ENCODE assay signal across 16 cellular contexts in genomic region chr3:113758389-113759029, GRCh38. TPM values are rescaled to one million over a fixed set of nuclear protein-coding genes. Genes with fewer than 3 reads are reported as not detected.
DNase-seq lines count a peak whose midpoint lies in the region; ATAC-seq and TF ChIP-seq lines count a peak whose summit lies in the region.
"Had no signal": no experiment of that assay in that cellular context is flagged by ENCODE, and none has a peak within 500 bp of the region (broad histone marks: within the 10 kb centered on the region; RNA-seq: fewer than 3 reads in every experiment).

No MANE protein-coding gene starts in this region.

- H3K27ac ChIP-seq in SK-N-SH (ENCODE audit: low read depth in 2 of 2, low read length in 1 of 2), result no peak overlapping the region
- H3K27ac ChIP-seq: 22Rv1, SJCRH30, tibial nerve had no signal

- POLR2A ChIA-PET in SK-N-SH (lab: Yijun Ruan, JAX), result no interaction called here

- DNase-seq in SK-N-SH (no peak), M059J (ENCODE audit: low read depth) (peak; percentile 90), fibroblast of mammary gland (ENCODE audit: low read depth) (peak; percentile 70), renal cortical epithelial cell (ENCODE audit: low read depth) (peak; percentile 89), UCSD-AML1 (lab: John Stamatoyannopoulos, UW; ENCODE audit: unreplicated experiment) (no peak)
- DNase-seq in stimulated activated CD8-positive, alpha-beta memory T cell treated with anti-CD3 and anti-CD28 coated beads, Interleukin-4, amount 100 ng/mL, for 48 hours, result no peak
- DNase-seq: activated CD4-positive, alpha-beta T cell treated with anti-CD3 and anti-CD28 coated beads, Interleukin-2, amount 50 U/mL, for 48 hours; CD8-positive, alpha-beta memory T cell; GF-D8; NCI-H1436; NCI-H345; SJCRH30 had no signal

- TF ChIP-seq RAD21 in SK-N-SH (IDR thresholded peaks at IDR 0.05; ENCODE audit: low read length), result no peak

- CTCF ChIA-PET in SK-N-SH (lab: Yijun Ruan, JAX), result interaction anchor here (1.1 kb wide), 1 partner anchor 14 kb away, joined by 3 read pairs; no protein-coding TSS in a partner anchor

- H3K36me3 ChIP-seq in SK-N-SH (replicated peaks in 1 of 2; ENCODE audit: control insufficient read depth in 1 of 2, insufficient read depth in 2 of 2, low read length in 1 of 2), result peaks cover 0 to 6% of the 10 kb centered on the region in 2 experiments

- H3K9me2 ChIP-seq in SK-N-SH, result no peaks in the 10 kb centered on the region

- no peaks in the 10 kb centered on the region for H3K9me3 ChIP-seq in SK-N-SH
- H3K9me3 ChIP-seq: SJCRH30 had no signal

- H3F3A ChIP-seq in SK-N-SH (replicated peaks; ENCODE audit: insufficient read depth), result peaks cover 9% of the 10 kb centered on the region

- H3K79me2 ChIP-seq in SK-N-SH (ENCODE audit: insufficient read depth), result peaks cover 20% of the 10 kb centered on the region

- H3K4me3 ChIP-seq in SK-N-SH (ENCODE audit: low read depth in 2 of 2, low read length in 1 of 2), result no peak overlapping the region
- no peak overlapping the region for H3K4me3 ChIP-seq in fibroblast of mammary gland (ENCODE audit: control insufficient read depth, low read depth, low read length)
- H3K4me3 ChIP-seq: SJCRH30, tibial nerve had no signal

- ATAC-seq in SK-N-SH treated with all-trans-retinoic acid at 6 μM for 48 hours (no peak), HG02852 (IDR thresholded peaks at IDR 0.05; ENCODE audit: unreplicated experiment) (no peak)

- no peaks in the 10 kb centered on the region for H4K20me1 ChIP-seq in SK-N-SH (ENCODE audit: insufficient read depth)

- H2AFZ ChIP-seq in SK-N-SH (ENCODE audit: low read depth), result no peak overlapping the region

- WGBS in SK-N-SH (ENCODE audit: low lambda C conversion rate), result 98% methylated on average over 1 of the region's 1 CpG

- H3K4me2 ChIP-seq in SK-N-SH, result no peak overlapping the region

- H3K9ac ChIP-seq in SK-N-SH, result no peak overlapping the region

- TF ChIP-seq EP300 in SK-N-SH (IDR thresholded peaks at IDR 0.05; ENCODE audit: borderline replicate concordance in 1 of 2, low read depth in 1 of 2, low read length in 1 of 2), result no peak

- no peaks in the 10 kb centered on the region for H3K4me1 ChIP-seq in SK-N-SH (ENCODE audit: control insufficient read depth in 1 of 2, insufficient read depth in 2 of 2, low read depth in 1 of 2, low read length in 1 of 2)
- H3K4me1 ChIP-seq: SJCRH30 had no signal

- TF ChIP-seq CTCF in SK-N-SH (IDR thresholded peaks at IDR 0.05), result no peak
- no peak for TF ChIP-seq CTCF in fibroblast of mammary gland (conservative IDR thresholded peaks at IDR 0.05; ENCODE audit: control insufficient read depth, insufficient read depth, low read depth, low read length)

- H3K27me3 ChIP-seq in SK-N-SH (ENCODE audit: insufficient read depth), result no peaks in the 10 kb centered on the region
- H3K27me3 ChIP-seq: SJCRH30, tibial nerve had no signal

TF ChIP-seq in SK-N-SH treated with all-trans-retinoic acid at 6 μM for 48 hours, 23 proteins besides CTCF, POLR2A, EP300 and RAD21:
- peak; percentile 99 for TF ChIP-seq ZNF8 (CRISPR knock-in tag; IDR thresholded peaks at IDR 0.05)
- no peak for TF ChIP-seq SNAI2 (CRISPR knock-in tag; IDR thresholded peaks at IDR 0.05)
TF ChIP-seq in SK-N-SH treated with all-trans-retinoic acid at 6 μM for 48 hours: peak in this region for 1.

TF ChIP-seq in SK-N-SH, 30 proteins besides CTCF, POLR2A, EP300 and RAD21:
- TF ChIP-seq RFX5 (IDR thresholded peaks at IDR 0.05; ENCODE audit: low read length) (no peak), MXI1 (IDR thresholded peaks at IDR 0.05; ENCODE audit: low read depth, low read length) (no peak), JUND (IDR thresholded peaks at IDR 0.05) (no peak), ZBTB33 (IDR thresholded peaks at IDR 0.05; ENCODE audit: borderline replicate concordance, low read depth) (no peak), SIN3A (IDR thresholded peaks at IDR 0.05; ENCODE audit: borderline replicate concordance, low read depth, low read length) (no peak), YY1 (IDR thresholded peaks at IDR 0.05; ENCODE audit: low read depth) (no peak), MEF2A (IDR thresholded peaks at IDR 0.05; ENCODE audit: borderline replicate concordance, low read depth) (no peak), POLR2AphosphoS5 (IDR thresholded peaks at IDR 0.05; ENCODE audit: low read depth, low read length) (no peak)
- TF ChIP-seq, protein P1, sequence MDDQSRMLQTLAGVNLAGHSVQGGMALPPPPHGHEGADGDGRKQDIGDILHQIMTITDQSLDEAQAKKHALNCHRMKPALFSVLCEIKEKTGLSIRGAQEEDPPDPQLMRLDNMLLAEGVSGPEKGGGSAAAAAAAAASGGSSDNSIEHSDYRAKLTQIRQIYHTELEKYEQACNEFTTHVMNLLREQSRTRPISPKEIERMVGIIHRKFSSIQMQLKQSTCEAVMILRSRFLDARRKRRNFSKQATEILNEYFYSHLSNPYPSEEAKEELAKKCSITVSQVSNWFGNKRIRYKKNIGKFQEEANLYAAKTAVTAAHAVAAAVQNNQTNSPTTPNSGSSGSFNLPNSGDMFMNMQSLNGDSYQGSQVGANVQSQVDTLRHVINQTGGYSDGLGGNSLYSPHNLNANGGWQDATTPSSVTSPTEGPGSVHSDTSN (IDR thresholded peaks at IDR 0.05), result no peak
- TF ChIP-seq, protein P2, sequence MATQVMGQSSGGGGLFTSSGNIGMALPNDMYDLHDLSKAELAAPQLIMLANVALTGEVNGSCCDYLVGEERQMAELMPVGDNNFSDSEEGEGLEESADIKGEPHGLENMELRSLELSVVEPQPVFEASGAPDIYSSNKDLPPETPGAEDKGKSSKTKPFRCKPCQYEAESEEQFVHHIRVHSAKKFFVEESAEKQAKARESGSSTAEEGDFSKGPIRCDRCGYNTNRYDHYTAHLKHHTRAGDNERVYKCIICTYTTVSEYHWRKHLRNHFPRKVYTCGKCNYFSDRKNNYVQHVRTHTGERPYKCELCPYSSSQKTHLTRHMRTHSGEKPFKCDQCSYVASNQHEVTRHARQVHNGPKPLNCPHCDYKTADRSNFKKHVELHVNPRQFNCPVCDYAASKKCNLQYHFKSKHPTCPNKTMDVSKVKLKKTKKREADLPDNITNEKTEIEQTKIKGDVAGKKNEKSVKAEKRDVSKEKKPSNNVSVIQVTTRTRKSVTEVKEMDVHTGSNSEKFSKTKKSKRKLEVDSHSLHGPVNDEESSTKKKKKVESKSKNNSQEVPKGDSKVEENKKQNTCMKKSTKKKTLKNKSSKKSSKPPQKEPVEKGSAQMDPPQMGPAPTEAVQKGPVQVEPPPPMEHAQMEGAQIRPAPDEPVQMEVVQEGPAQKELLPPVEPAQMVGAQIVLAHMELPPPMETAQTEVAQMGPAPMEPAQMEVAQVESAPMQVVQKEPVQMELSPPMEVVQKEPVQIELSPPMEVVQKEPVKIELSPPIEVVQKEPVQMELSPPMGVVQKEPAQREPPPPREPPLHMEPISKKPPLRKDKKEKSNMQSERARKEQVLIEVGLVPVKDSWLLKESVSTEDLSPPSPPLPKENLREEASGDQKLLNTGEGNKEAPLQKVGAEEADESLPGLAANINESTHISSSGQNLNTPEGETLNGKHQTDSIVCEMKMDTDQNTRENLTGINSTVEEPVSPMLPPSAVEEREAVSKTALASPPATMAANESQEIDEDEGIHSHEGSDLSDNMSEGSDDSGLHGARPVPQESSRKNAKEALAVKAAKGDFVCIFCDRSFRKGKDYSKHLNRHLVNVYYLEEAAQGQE (IDR thresholded peaks at IDR 0.05; ENCODE audit: low read depth, low read length), result no peak
TF ChIP-seq in SK-N-SH: peak in this region for 0.

RNA-seq across cellular contexts. Expression of gene ATP6V1A, which starts 11.7 kb away (rescaled TPM):
- 12.1 and 16.7 TPM in 2 replicates for polyA plus RNA-seq in SK-N-SH (2012; rRNA removed)
- 18.4 and 18.8 TPM in 2 replicates for polyA plus RNA-seq in SK-N-SH (2012; cell fraction: cytosol; rRNA removed)
- 4.8 and 12.7 TPM in 2 replicates for polyA plus RNA-seq in SK-N-SH (2012; cell fraction: nucleus; rRNA removed)
- total RNA-seq in M059J (2014; rRNA removed; shearing (Covaris generic)), result 93.9 and 115 TPM in 2 replicates
- total RNA-seq in renal cortical epithelial cell, result 118 and 132 TPM in 2 replicates

RNA-seq across cellular contexts. Expression of gene NAA50, which starts 12.5 kb away (rescaled TPM):
- polyA plus RNA-seq in SK-N-SH (2012; rRNA removed), result 39.6 and 79.5 TPM in 2 replicates
- 45.7 and 51.6 TPM in 2 replicates for polyA plus RNA-seq in SK-N-SH (2012; cell fraction: cytosol; rRNA removed)
- polyA plus RNA-seq in SK-N-SH (2012; cell fraction: nucleus; rRNA removed), result 33.1 and 50.0 TPM in 2 replicates
- total RNA-seq in M059J (2014; rRNA removed; shearing (Covaris generic)), result 218 and 303 TPM in 2 replicates
- 139 and 217 TPM in 2 replicates for total RNA-seq in renal cortical epithelial cell

Comparison
In these comparisons a context has a peak if more than half of its experiments do, and no peak if none do; other contexts are left out.
1. DNase-seq: peak in M059J (single experiment), fibroblast of mammary gland (single experiment) and renal cortical epithelial cell (single experiment); none in SK-N-SH (single experiment), stimulated activated CD8-positive, alpha-beta memory T cell treated with anti-CD3 and anti-CD28 coated beads, Interleukin-4, amount 100 ng/mL, for 48 hours (single experiment) and UCSD-AML1 (single experiment).